In genomic region chr16:970766-971581, GRCh38 we compare ENCODE assay signal across 8 cellular contexts. TPM values are rescaled to one million over a fixed set of nuclear protein-coding genes. Genes with fewer than 3 reads are reported as not detected.
A peak's percentile ranks its signal among the peaks of the same experiment; 100 is the strongest.
DNase-seq lines count a peak whose midpoint lies in the region; ATAC-seq, FAIRE-seq and TF ChIP-seq lines count a peak whose summit lies in the region.

LMF1 (minus strand) TSS chr16:970984; CDS start chr16:970980, 4 bp downstream.

- FAIRE-seq in urothelium cell line (lab: Jason Lieb, UNC) = no peak

- DNase-seq in NCI-H1105 (lab: John Stamatoyannopoulos, UW) (peak; percentile 83), T-helper 2 cell (peak; percentile 86 to 98 (median 94)), right cardiac atrium (peak; percentile 94 to 98 (median 97)), putamen (ENCODE audit: low spot score) (peak; percentile 97), urothelium cell line (ENCODE audit: low spot score) (peak; percentile 97)

- intact Hi-C loops in right cardiac atrium (cut with DNase I) = no loop called here

- H3K27ac ChIP-seq in angular gyrus (ENCODE audit: low read depth, low read length) (peak within 1 kb of the TSS; percentile 99), right cardiac atrium (ENCODE audit: low read length) (peak within 1 kb of the TSS; percentile 38)

- peaks cover 4% of the 10 kb centered on the region for H3K4me1 ChIP-seq in right cardiac atrium (ENCODE audit: control insufficient read depth, insufficient read depth, low read length)

- 6% methylated on average over 71 of the region's 71 CpGs for WGBS in right cardiac atrium

- ATAC-seq in HG02571 (IDR thresholded peaks at IDR 0.05; ENCODE audit: unreplicated experiment) (peak; percentile 71), right cardiac atrium (peak; percentile 98)

- H3K27me3 ChIP-seq in right cardiac atrium (ENCODE audit: control insufficient read depth, insufficient read depth) = no peaks in the 10 kb centered on the region

- H3K4me3 ChIP-seq in right cardiac atrium (ENCODE audit: low read length) = peak within 1 kb of the TSS; percentile 76

- TF ChIP-seq POLR2A in GM10847 (IDR thresholded peaks at IDR 0.05; ENCODE audit: extremely low read depth, insufficient read length) = peak; percentile 64

- no peaks in the 10 kb centered on the region for H3K9me3 ChIP-seq in right cardiac atrium (ENCODE audit: control insufficient read depth, low read length)

RNA-seq across cellular contexts. Expression of gene LMF1, which starts in this region (rescaled TPM):
- total RNA-seq in right cardiac atrium = 10 to 100 TPM; 10.6 to 13.3 (median 11.2) TPM
- polyA plus RNA-seq in right cardiac atrium = 7.8 TPM

Comparison
In these comparisons a context has a peak if more than half of its experiments do, and no peak if none do; other contexts are left out.
1. Peak in every context shown above with its lines: DNase-seq, ATAC-seq, H3K4me3 ChIP-seq and H3K27ac ChIP-seq.